ENCODE assay signal across 13 cellular contexts in genomic region chr2:71613953-71614925, GRCh38.
DNase-seq lines count a peak whose midpoint lies in the region; ATAC-seq and TF ChIP-seq lines count a peak whose summit lies in the region.
"Had no signal": no experiment of that assay in that cellular context is flagged by ENCODE, and none has a peak within 500 bp of the region (broad histone marks: within the 10 kb centered on the region; RNA-seq: fewer than 3 reads in every experiment).

No MANE protein-coding gene starts in this region.

- no peaks in the 10 kb centered on the region for H3F3A ChIP-seq in MM.1S (ENCODE audit: insufficient read depth, low read length)

- H3K9ac ChIP-seq in MM.1S (ENCODE audit: low read length), result no peak overlapping the region

- no peak overlapping the region for H3K27ac ChIP-seq in MM.1S (ENCODE audit: low read length)

- H3K79me2 ChIP-seq in MM.1S (ENCODE audit: low read length), result no peaks in the 10 kb centered on the region

- intact Hi-C loops in cardiac septum (cut with DNase I) (loop anchor here (2.0 to 5.0 kb wide), 2 partner anchors 87 to 528 kb away; no protein-coding TSS in a partner anchor), Right ventricle myocardium superior (cut with DNase I) (loop anchor here (5.0 to 10.0 kb wide), 2 partner anchors 188 to 531 kb away; partner anchors contain the start of gene CYP26B1), left cardiac atrium (cut with DNase I) (loop anchor here in 1 of 2 donors (10.0 kb wide), 1 partner anchor 81 kb away; no protein-coding TSS in a partner anchor), sciatic nerve (cut with DNase I) (no loop called here)

- no peak for TF ChIP-seq CTCF in MM.1S (IDR thresholded peaks at IDR 0.05; ENCODE audit: low read length)

- no peaks in the 10 kb centered on the region for H3K36me3 ChIP-seq in MM.1S (replicated peaks; ENCODE audit: insufficient read depth, low read length)

- no peaks in the 10 kb centered on the region for H3K27me3 ChIP-seq in MM.1S (replicated peaks; ENCODE audit: insufficient read depth, low read length)

- H3K9me2 ChIP-seq in MM.1S (replicated peaks; ENCODE audit: insufficient read depth, low read length), result no peaks in the 10 kb centered on the region

- no peak overlapping the region for H3K4me3 ChIP-seq in MM.1S (ENCODE audit: low read length)

- no peaks in the 10 kb centered on the region for H4K20me1 ChIP-seq in MM.1S (ENCODE audit: insufficient read depth, low read length)

- H2AFZ ChIP-seq in MM.1S (ENCODE audit: low read length), result no peak overlapping the region

- H3K9me3 ChIP-seq in MM.1S (replicated peaks; ENCODE audit: insufficient read depth, low read length), result no peaks in the 10 kb centered on the region

- ATAC-seq in Right ventricle myocardium superior (ENCODE audit: poor library complexity) (no peak), left cardiac atrium (no peak), sciatic nerve (no peak), GM19351 (IDR thresholded peaks at IDR 0.05; ENCODE audit: unreplicated experiment) (no peak)

- H3K4me2 ChIP-seq in MM.1S (ENCODE audit: low read depth, low read length), result no peak overlapping the region

- H3K4me1 ChIP-seq in MM.1S (ENCODE audit: low read length), result no peaks in the 10 kb centered on the region

- DNase-seq in cardiac septum (ENCODE audit: low spot score), result peak; percentile 73
- DNase-seq in Right ventricle myocardium superior, result no peak
- peak; percentile 20 for DNase-seq in left cardiac atrium
- peak; percentile 36 for DNase-seq in sciatic nerve (ENCODE audit: low spot score)
- DNase-seq in pons (ENCODE audit: low spot score), result no peak
- no peak for DNase-seq in NCI-H2171 (lab: John Stamatoyannopoulos, UW)
- no peak for DNase-seq in MM.1S
- DNase-seq: DND-41; Kasumi-1; NCI-H2081 treated with DMSO at 0.1 percent for 48 hours; stimulated activated CD4-positive, alpha-beta T cell treated with anti-CD3 and anti-CD28 coated beads, Interleukin-1b, Interleukin-23, amount 100 ng/mL, for 48 hours; stimulated activated naive CD4-positive, alpha-beta T cell had no signal

Comparison
In these comparisons a context has a peak if more than half of its experiments do, and no peak if none do; other contexts are left out.
1. DNase-seq: peak in cardiac septum (single experiment), left cardiac atrium (single experiment) and sciatic nerve (single experiment); none in Right ventricle myocardium superior (single experiment), pons (single experiment), NCI-H2171 (single experiment) and MM.1S (single experiment).